In genomic region chr6:127466416-127466815, GRCh38 we compare ENCODE assay signal across 19 cellular contexts. TPM values are rescaled to one million over a fixed set of nuclear protein-coding genes. Genes with fewer than 3 reads are reported as not detected.
A peak's percentile ranks its signal among the peaks of the same experiment; 100 is the strongest.
DNase-seq lines count a peak whose midpoint lies in the region; FAIRE-seq and TF ChIP-seq lines count a peak whose summit lies in the region.
"Had no signal": no experiment of that assay in that cellular context is flagged by ENCODE, and none has a peak within 500 bp of the region (broad histone marks: within the 10 kb centered on the region; RNA-seq: fewer than 3 reads in every experiment).

No MANE protein-coding gene starts in this region.

- no peak overlapping the region for H3K23ac ChIP-seq in neuronal stem cell (ENCODE audit: low read depth, low read length, poor library complexity)

- no peak for TF ChIP-seq CTCF in D721Med (IDR thresholded peaks at IDR 0.05; ENCODE audit: insufficient read depth, missing control alignments)
- TF ChIP-seq CTCF in brain (conservative IDR thresholded peaks at IDR 0.05) = no peak
- TF ChIP-seq CTCF in endothelial cell (IDR thresholded peaks at IDR 0.05; ENCODE audit: unreplicated experiment) = no peak
- TF ChIP-seq CTCF in breast epithelium (IDR thresholded peaks at IDR 0.05) = no peak

- no peak overlapping the region for H2BK15ac ChIP-seq in neuronal stem cell (ENCODE audit: low read length)

- no peaks in the 10 kb centered on the region for H3K27me3 ChIP-seq in neuronal stem cell (ENCODE audit: control insufficient read depth in 3 of 3, insufficient read depth in 3 of 3, low read depth in 1 of 3, low read length in 3 of 3)
- H3K27me3 ChIP-seq in breast epithelium = no peaks in the 10 kb centered on the region

- no peak overlapping the region for H3K4ac ChIP-seq in neuronal stem cell (ENCODE audit: low read length)

- peaks cover 36% of the 10 kb centered on the region for H3K36me3 Mint-ChIP-seq in brain
- no peaks in the 10 kb centered on the region for H3K36me3 Mint-ChIP-seq in endothelial cell (ENCODE audit: low read depth, unreplicated experiment)

- H3K14ac ChIP-seq in neuronal stem cell (ENCODE audit: low read length) = no peak overlapping the region

- H3K4me3 ChIP-seq in neuronal stem cell (ENCODE audit: low read length in 2 of 2) (no peak overlapping the region), breast epithelium (no peak overlapping the region)
- H3K4me3 ChIP-seq: A549, GM23248 had no signal

- peak; percentile 11 for FAIRE-seq in D721Med (lab: Jason Lieb, UNC)
- no peak for FAIRE-seq in RCC 7860 (lab: Jason Lieb, UNC)
- FAIRE-seq: A549, G401.6, GM12892, H1 had no signal

- no peaks in the 10 kb centered on the region for H3K9me3 ChIP-seq in neuronal stem cell (replicated peaks in 1 of 2; ENCODE audit: control insufficient read depth in 2 of 2, insufficient read depth in 1 of 2, low read depth in 1 of 2, low read length in 2 of 2)
- no peaks in the 10 kb centered on the region for H3K9me3 ChIP-seq in breast epithelium
- H3K9me3 ChIP-seq: A549, Caco-2 had no signal

- H3K4me1 Mint-ChIP-seq in brain (peaks cover 25% of the 10 kb centered on the region), endothelial cell (ENCODE audit: unreplicated experiment) (peaks cover 18% of the 10 kb centered on the region)
- H3K4me1 Mint-ChIP-seq: CD4-positive, alpha-beta memory T cell had no signal

- no peak overlapping the region for H3K4me2 ChIP-seq in neuronal stem cell (ENCODE audit: insufficient read depth, low read length, poor library complexity, severe bottlenecking)
- H3K4me2 ChIP-seq: A549 had no signal

- intact Hi-C loops in breast epithelium (cut with DNase I; ENCODE audit: low total_unique reads) = no loop called here
- intact Hi-C loops in posterior cingulate gyrus (cut with DNase I) = loop anchor here (5.0 kb wide), 2 partner anchors 51 to 176 kb away; partner anchors contain the start of gene MTCL3

- whole genome bisulfite sequencing in neuronal stem cell (ENCODE audit: extremely low coverage in 2 of 2, insufficient read length in 2 of 2, insufficient replicate concordance in 1 of 2), 2 donors = no CpG with 5 or more reads among the region's 5 CpGs

- H3K9ac ChIP-seq in neuronal stem cell (ENCODE audit: low read depth, low read length, poor library complexity) = no peak overlapping the region
- H3K9ac ChIP-seq: GM23248 had no signal

- no peaks in the 10 kb centered on the region for H3K9me3 Mint-ChIP-seq in brain
- H3K9me3 Mint-ChIP-seq in endothelial cell (ENCODE audit: unreplicated experiment) = no peaks in the 10 kb centered on the region
- H3K9me3 Mint-ChIP-seq: CD4-positive, alpha-beta memory T cell had no signal

- H2BK120ac ChIP-seq in neuronal stem cell (ENCODE audit: low read depth, low read length) = no peak overlapping the region

- H4K8ac ChIP-seq in neuronal stem cell (ENCODE audit: low read depth, low read length) = no peak overlapping the region

- no peak overlapping the region for H2AFZ ChIP-seq in neuronal stem cell (ENCODE audit: low read length)
- H2AFZ ChIP-seq: GM23248 had no signal

- H3K27ac ChIP-seq in neuronal stem cell (replicated peaks; ENCODE audit: low read length) (no peak overlapping the region), breast epithelium (no peak overlapping the region)
- H3K27ac ChIP-seq: A549, GM23248 had no signal

- H3K4me3 Mint-ChIP-seq in brain (no peak overlapping the region), endothelial cell (ENCODE audit: unreplicated experiment) (no peak overlapping the region)
- H3K4me3 Mint-ChIP-seq: CD4-positive, alpha-beta memory T cell had no signal

- no peak for DNase-seq in D721Med (ENCODE audit: insufficient read length, low spot score)
- DNase-seq in endothelial cell (ENCODE audit: low spot score) = no peak
- no peak for DNase-seq in RCC 7860 (ENCODE audit: low spot score)
- DNase-seq in neuronal stem cell (ENCODE audit: low spot score) = no peak
- no peak for DNase-seq in breast epithelium (ENCODE audit: low spot score in 2 of 2)
- no peak for DNase-seq in posterior cingulate gyrus
- DNase-seq: 8988T; Caco-2; CD4-positive, alpha-beta memory T cell; DMS 273 treated with DMSO at 0.1 percent for 48 hours; DMS79 treated with DMSO at 0.1 percent for 48 hours; GM23248; H7; HCEC 1CT had no signal

- H4K91ac ChIP-seq in neuronal stem cell (ENCODE audit: low read depth, low read length, poor library complexity) = no peak overlapping the region

- H3K27me3 Mint-ChIP-seq in brain = no peaks in the 10 kb centered on the region
- H3K27me3 Mint-ChIP-seq in endothelial cell (ENCODE audit: unreplicated experiment) = no peaks in the 10 kb centered on the region
- H3K27me3 Mint-ChIP-seq: CD4-positive, alpha-beta memory T cell had no signal

- no peak overlapping the region for H2BK12ac ChIP-seq in neuronal stem cell (ENCODE audit: low read length)

- no peaks in the 10 kb centered on the region for H3K4me1 ChIP-seq in neuronal stem cell (ENCODE audit: control insufficient read depth in 2 of 2, insufficient read depth in 1 of 2, low read depth in 1 of 2, low read length in 2 of 2)
- H3K4me1 ChIP-seq in breast epithelium = no peaks in the 10 kb centered on the region
- H3K4me1 ChIP-seq: A549, Caco-2 had no signal

- no peak overlapping the region for H2AK5ac ChIP-seq in neuronal stem cell (ENCODE audit: low read depth, low read length)

- TF ChIP-seq POLR2A in breast epithelium (IDR thresholded peaks at IDR 0.05) = no peak

- no peak overlapping the region for H2BK5ac ChIP-seq in neuronal stem cell (ENCODE audit: low read length)

- H3K79me1 ChIP-seq in neuronal stem cell (ENCODE audit: low read depth, low read length) = no peaks in the 10 kb centered on the region

- H3K27ac Mint-ChIP-seq in brain (peak overlapping the region in 3 of 5 experiments; percentile 2 to 32 (median 23)), endothelial cell (ENCODE audit: unreplicated experiment) (peak overlapping the region; percentile 0)
- H3K27ac Mint-ChIP-seq: CD4-positive, alpha-beta memory T cell had no signal

- H3K36me3 ChIP-seq in neuronal stem cell (replicated peaks in 1 of 2; ENCODE audit: control insufficient read depth in 2 of 2, insufficient read depth in 2 of 2, low read length in 2 of 2) (peaks cover 2 to 89% of the 10 kb centered on the region in 2 donors), breast epithelium (no peaks in the 10 kb centered on the region)

- no peak overlapping the region for H3K18ac ChIP-seq in neuronal stem cell (ENCODE audit: low read length)

RNA-seq across cellular contexts. Expression of gene KIAA0408, which starts 7.2 kb away (rescaled TPM):
- polyA plus RNA-seq in brain (ENCODE audit: insufficient read depth, low read depth, low replicate concordance) = 24.9 TPM
- total RNA-seq in endothelial cell (ENCODE audit: unreplicated experiment) (6.4 TPM), breast epithelium (10 to 100 TPM in 1 of 3 donors, 1 to 10 TPM in 2; 2.2 to 42.7 (median 3.3) TPM)
- polyA plus RNA-seq in neuronal stem cell (2013, experiment 1 of 2) = 10.1 TPM
- 10.8 TPM for polyA plus RNA-seq in neuronal stem cell (2013, experiment 2 of 2)
- total RNA-seq: Caco-2 had no signal
